In the genomic region with DNA sequence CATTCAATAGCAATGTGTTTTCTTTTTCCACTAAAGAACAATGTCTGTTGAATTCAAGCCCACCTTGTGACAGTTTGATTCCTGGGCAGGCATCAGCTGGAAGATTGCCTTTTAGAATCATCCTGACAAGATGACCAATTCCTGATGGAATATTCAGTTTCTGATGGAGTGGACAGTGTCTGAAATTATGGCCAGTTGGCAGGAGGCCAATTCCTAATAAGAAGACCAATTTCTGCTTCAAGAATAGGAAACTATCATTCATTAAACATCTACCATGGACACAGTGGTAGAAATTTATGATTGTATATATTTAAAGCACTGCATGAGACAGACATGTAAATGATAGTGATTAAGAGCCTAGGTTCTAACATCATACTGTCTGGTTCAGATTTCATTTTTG, we compare ENCODE assay signal across 18 cellular contexts.
"Had no signal": no experiment of that assay in that cellular context is flagged by ENCODE, and none has a peak within 500 bp of the region (broad histone marks: within the 10 kb centered on the region; RNA-seq: fewer than 3 reads in every experiment).

No MANE protein-coding gene starts in this region.

- H3K4me2 ChIP-seq: KMS-11, SK-N-SH had no signal

- DNase-seq: Kasumi-1; MM.1S; NCI-H1092 treated with DMSO at 0.1 percent for 48 hours; NCI-H1436; NCI-H1694 treated with DMSO at 0.1 percent for 48 hours; NCI-H2029; NCI-H2081 treated with DMSO at 0.1 percent for 48 hours; NCI-H2171; NCI-H524; NCI-H526 treated with DMSO at 0.1 percent for 48 hours; NK-92 treated with Interleukin-12 subunit alpha and Interleukin-12 subunit beta, amount 100 ng/mL, for 24 hours; PC-3; SHP77; SK-N-SH; T-helper 1 cell; T-helper 17 cell had no signal

- H3K9me3 ChIP-seq: SK-N-SH had no signal

- H3K27ac ChIP-seq: KMS-11, RWPE1 had no signal

- H3K9ac ChIP-seq: KMS-11, SK-N-SH had no signal
